In genomic region chr5:178839319-178839704, GRCh38 we compare ENCODE assay signal across 8 cellular contexts. TPM values are rescaled to one million over a fixed set of nuclear protein-coding genes. Genes with fewer than 3 reads are reported as not detected.
DNase-seq lines count a peak whose midpoint lies in the region; ATAC-seq, FAIRE-seq and TF ChIP-seq lines count a peak whose summit lies in the region.
"Had no signal": no experiment of that assay in that cellular context is flagged by ENCODE, and none has a peak within 500 bp of the region (broad histone marks: within the 10 kb centered on the region; RNA-seq: fewer than 3 reads in every experiment).

No MANE protein-coding gene starts in this region.

- intact Hi-C loops in activated T-helper 1 cell treated with anti-CD3 and anti-CD28 coated beads, Interleukin-12 subunit alpha, Interleukin-12 subunit beta, Interleukin-2, Interleukin-4 antibody, amounts not matched to agents 30 ng/mL and 10 ng/mL and 1 ng/mL, durations not matched to agents 14 hours and 24 hours and 36 hours (cut with micrococcal nuclease) = no loop called here
- intact Hi-C loops in left cardiac atrium (cut with DNase I) (loop anchor here in 1 of 2 donors (5.0 kb wide), 1 partner anchor 562 kb away; no protein-coding TSS in a partner anchor), sigmoid colon (cut with DNase I) (no loop called here)

- TF ChIP-seq EP300 in sigmoid colon (IDR thresholded peaks at IDR 0.05) = no peak

- H3K4me3 ChIP-seq in sigmoid colon = no peak overlapping the region
- H3K4me3 ChIP-seq: SK-N-MC had no signal

- no peaks in the 10 kb centered on the region for H3K36me3 Mint-ChIP-seq in activated T-helper 1 cell treated with anti-CD3 and anti-CD28 coated beads, Interleukin-12 subunit alpha, Interleukin-12 subunit beta, Interleukin-2, Interleukin-4 antibody, amounts not matched to agents 30 ng/mL and 10 ng/mL and 1 ng/mL, durations not matched to agents 14 hours and 24 hours and 36 hours (ENCODE audit: low read depth)

- TF ChIP-seq CTCF in sigmoid colon (IDR thresholded peaks at IDR 0.05) = peak in 3 of 4 experiments; percentile 25 to 51 (median 43)

- DNase-seq in H4 (ENCODE audit: low spot score) (peak; percentile 64), NCI-H774 (lab: John Stamatoyannopoulos, UW) (peak; percentile 4), left cardiac atrium (peak; percentile 70), sigmoid colon (no peak), RCC 7860 (ENCODE audit: low spot score) (no peak), A172 (ENCODE audit: low spot score) (no peak)
- DNase-seq in activated T-helper 1 cell treated with anti-CD3 and anti-CD28 coated beads, Interleukin-12 subunit alpha, Interleukin-12 subunit beta, Interleukin-2, Interleukin-4 antibody, amounts not matched to agents 30 ng/mL and 10 ng/mL and 1 ng/mL, durations not matched to agents 14 hours and 24 hours and 36 hours (ENCODE audit: low spot score) = peak; percentile 7

- H3K9me3 Mint-ChIP-seq in activated T-helper 1 cell treated with anti-CD3 and anti-CD28 coated beads, Interleukin-12 subunit alpha, Interleukin-12 subunit beta, Interleukin-2, Interleukin-4 antibody, amounts not matched to agents 30 ng/mL and 10 ng/mL and 1 ng/mL, durations not matched to agents 14 hours and 24 hours and 36 hours = no peaks in the 10 kb centered on the region

- peak; percentile 38 to 70 for ATAC-seq in left cardiac atrium

- H3K4me1 ChIP-seq in sigmoid colon = no peaks in the 10 kb centered on the region

- H3K4me3 Mint-ChIP-seq in activated T-helper 1 cell treated with anti-CD3 and anti-CD28 coated beads, Interleukin-12 subunit alpha, Interleukin-12 subunit beta, Interleukin-2, Interleukin-4 antibody, amounts not matched to agents 30 ng/mL and 10 ng/mL and 1 ng/mL, durations not matched to agents 14 hours and 24 hours and 36 hours = no peak overlapping the region

- TF ChIP-seq POLR2A in sigmoid colon (IDR thresholded peaks at IDR 0.05) = no peak

- H3K27me3 ChIP-seq in sigmoid colon = peaks cover 0 to 3% (median 0%) of the 10 kb centered on the region in 3 donors

- no peak overlapping the region for H3K27ac Mint-ChIP-seq in activated T-helper 1 cell treated with anti-CD3 and anti-CD28 coated beads, Interleukin-12 subunit alpha, Interleukin-12 subunit beta, Interleukin-2, Interleukin-4 antibody, amounts not matched to agents 30 ng/mL and 10 ng/mL and 1 ng/mL, durations not matched to agents 14 hours and 24 hours and 36 hours

- H3K36me3 ChIP-seq in sigmoid colon = no peaks in the 10 kb centered on the region

- no peaks in the 10 kb centered on the region for H3K4me1 Mint-ChIP-seq in activated T-helper 1 cell treated with anti-CD3 and anti-CD28 coated beads, Interleukin-12 subunit alpha, Interleukin-12 subunit beta, Interleukin-2, Interleukin-4 antibody, amounts not matched to agents 30 ng/mL and 10 ng/mL and 1 ng/mL, durations not matched to agents 14 hours and 24 hours and 36 hours (ENCODE audit: low read depth)

- no peak overlapping the region for H3K27ac ChIP-seq in sigmoid colon
- H3K27ac ChIP-seq: SK-N-MC had no signal

- no peaks in the 10 kb centered on the region for H3K9me3 ChIP-seq in sigmoid colon

- no peak for FAIRE-seq in RCC 7860 (lab: Jason Lieb, UNC)

- 17 to 56% methylated on average over 6 of the region's 6 CpGs for WGBS in sigmoid colon, 2 donors

- H3K27me3 Mint-ChIP-seq in activated T-helper 1 cell treated with anti-CD3 and anti-CD28 coated beads, Interleukin-12 subunit alpha, Interleukin-12 subunit beta, Interleukin-2, Interleukin-4 antibody, amounts not matched to agents 30 ng/mL and 10 ng/mL and 1 ng/mL, durations not matched to agents 14 hours and 24 hours and 36 hours (ENCODE audit: insufficient read depth) = no peaks in the 10 kb centered on the region

RNA-seq across cellular contexts. Expression of gene ZNF354B, which starts 20.4 kb away (rescaled TPM):
- total RNA-seq in H4 (2014; rRNA removed; shearing (Covaris generic)) = 4.8 and 7.8 TPM in 2 replicates
- 15.2 and 15.3 TPM in 2 replicates for total RNA-seq in activated T-helper 1 cell treated with anti-CD3 and anti-CD28 coated beads, Interleukin-12 subunit alpha, Interleukin-12 subunit beta, Interleukin-2, Interleukin-4 antibody, amounts not matched to agents 30 ng/mL and 10 ng/mL and 1 ng/mL, durations not matched to agents 14 hours and 24 hours and 36 hours
- total RNA-seq in left cardiac atrium (1 to 10 TPM; 8.2 to 9.2 TPM), sigmoid colon (10 to 100 TPM; 13.3 to 23.5 (median 18.6) TPM)
- polyA plus RNA-seq in sigmoid colon = 1 to 10 TPM in 2 of 3 donors, under 1 TPM in 1; 0.92 to 6.3 (median 1.2) TPM
- total RNA-seq in A172 (2014; rRNA removed; shearing (Covaris generic)) = 8.8 and 10.0 TPM in 2 replicates

RNA-seq across cellular contexts. Expression of gene ZFP2, which starts 56.4 kb away (rescaled TPM):
- not detected in 2 replicates for total RNA-seq in H4 (2014; rRNA removed; shearing (Covaris generic))
- total RNA-seq in activated T-helper 1 cell treated with anti-CD3 and anti-CD28 coated beads, Interleukin-12 subunit alpha, Interleukin-12 subunit beta, Interleukin-2, Interleukin-4 antibody, amounts not matched to agents 30 ng/mL and 10 ng/mL and 1 ng/mL, durations not matched to agents 14 hours and 24 hours and 36 hours = 0.07 and 0.41 TPM in 2 replicates
- total RNA-seq in left cardiac atrium (1 to 10 TPM; 1.2 TPM), sigmoid colon (1 to 10 TPM; 3.5 to 5.4 (median 3.9) TPM)
- polyA plus RNA-seq in sigmoid colon = 1 to 10 TPM in 1 of 3 donors, under 1 TPM in 1, not detected in 1; 0.70 to 1.2 TPM
- total RNA-seq in A172 (2014; rRNA removed; shearing (Covaris generic)) = not detected in 2 replicates

Comparison
In these comparisons a context has a peak if more than half of its experiments do, and no peak if none do; other contexts are left out.
1. DNase-seq: peak in H4 (single experiment), NCI-H774 (single experiment), activated T-helper 1 cell treated with anti-CD3 and anti-CD28 coated beads, Interleukin-12 subunit alpha, Interleukin-12 subunit beta, Interleukin-2, Interleukin-4 antibody, amounts not matched to agents 30 ng/mL and 10 ng/mL and 1 ng/mL, durations not matched to agents 14 hours and 24 hours and 36 hours (single experiment) and left cardiac atrium (single experiment); none in sigmoid colon (single experiment), RCC 7860 (single experiment) and A172 (single experiment).